20 cellular contexts compared by ENCODE assay signal in the genomic region with DNA sequence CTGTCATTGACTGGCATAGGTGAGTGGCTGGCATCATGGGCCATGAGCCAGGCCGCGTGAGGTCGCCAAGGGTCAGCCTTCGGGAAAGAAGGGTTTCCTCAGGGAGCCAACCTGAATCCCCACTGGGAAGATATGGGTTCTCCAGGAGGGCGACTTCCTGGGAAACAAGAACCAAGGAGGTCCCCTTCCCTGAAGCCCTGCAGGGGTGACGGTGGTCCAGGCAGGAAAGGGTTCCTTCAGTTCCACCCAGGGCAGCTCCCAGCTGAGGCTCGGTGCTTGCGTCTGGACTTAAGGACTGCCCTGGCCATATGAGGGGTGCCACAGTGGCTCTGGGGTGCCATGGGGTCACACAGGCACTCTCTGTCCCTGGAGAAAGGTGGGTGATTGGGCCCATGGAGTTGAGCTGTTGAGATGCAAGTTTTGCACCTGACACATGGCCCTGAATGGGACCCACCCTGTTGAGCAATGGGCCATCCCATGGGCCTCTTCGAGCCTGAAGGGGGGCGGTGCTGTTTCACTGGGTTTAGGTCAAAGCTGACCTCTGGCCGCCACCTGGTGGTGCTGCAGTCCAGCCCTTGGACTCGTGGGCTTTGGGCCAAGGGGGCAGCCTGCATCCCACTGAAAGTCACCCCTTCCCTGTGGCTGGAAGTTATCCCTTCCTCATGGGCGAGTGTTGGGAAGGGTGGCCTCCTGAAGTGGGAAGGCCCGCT.
DNase-seq lines count a peak whose midpoint lies in the region; ATAC-seq, FAIRE-seq and TF ChIP-seq lines count a peak whose summit lies in the region.
"Had no signal": no experiment of that assay in that cellular context is flagged by ENCODE, and none has a peak within 500 bp of the region (broad histone marks: within the 10 kb centered on the region; RNA-seq: fewer than 3 reads in every experiment).

No MANE protein-coding gene starts in this region.

- DNase-seq in H9 (peak; percentile 37), activated B cell treated with CpG ODN at 0.5 μM for 24 hours (peak; percentile 4), iPS DF 6.9 (ENCODE audit: low read depth, low spot score) (peak; percentile 2), pancreas (peak in 4 of 6 donors; percentile 8 to 34 (median 21)), H54 (ENCODE audit: insufficient read length, low spot score) (no peak), COR-L47 (lab: John Stamatoyannopoulos, UW) (no peak)
- no peak for DNase-seq in central memory CD4-positive, alpha-beta T cell
- DNase-seq: activated CD4-positive, alpha-beta T cell treated with anti-CD3 and anti-CD28 coated beads for 36 hours; amygdala; GF-D8; kidney glomerular epithelial cell; NCI-H1105 treated with DMSO at 0.1 percent for 48 hours; NCI-H226; NK-92 treated with Interleukin-12 subunit alpha and Interleukin-12 subunit beta, amount 100 ng/mL, for 24 hours; SHP77 had no signal

- H3K4me1 ChIP-seq in H9 (ENCODE audit: insufficient read depth, low read length) (no peaks in the 10 kb centered on the region), iPS DF 6.9 (ENCODE audit: control insufficient read depth, insufficient read depth, low read length) (no peaks in the 10 kb centered on the region), pancreas (no peaks in the 10 kb centered on the region)

- FAIRE-seq in pancreas (lab: Jason Lieb, UNC) = no peak
- FAIRE-seq in H54 (lab: Jason Lieb, UNC) = no peak
- FAIRE-seq: colon, D721Med had no signal

- no peak overlapping the region for H3K4ac ChIP-seq in H9 (ENCODE audit: low read depth, low read length)

- intact Hi-C loops in activated B cell treated with CpG ODN at 0.5 μM for 24 hours (cut with micrococcal nuclease) (no loop called here), pancreas (cut with DNase I) (no loop called here)

- H3K18ac ChIP-seq in H9 (ENCODE audit: insufficient read length, low read depth, low read length) = no peak overlapping the region

- H2BK5ac ChIP-seq in H9 (ENCODE audit: insufficient read length, low read length) = no peak overlapping the region

- TF ChIP-seq CTCF in H9 (conservative IDR thresholded peaks at IDR 0.05) (peak; percentile 47; the same call in 2 of the 3 replicates), activated B cell treated with CpG ODN at 0.5 μM for 24 hours (IDR thresholded peaks at IDR 0.05) (no peak), pancreas (IDR thresholded peaks at IDR 0.05) (no peak)

- no peak overlapping the region for H4K5ac ChIP-seq in H9 (ENCODE audit: insufficient read length, low read depth, low read length)

- POLR2A ChIA-PET in activated B cell treated with CpG ODN at 0.5 μM for 24 hours (lab: Charles Lee) = no interaction called here

- H2BK15ac ChIP-seq in H9 (ENCODE audit: low read depth, low read length) = no peak overlapping the region

- no peak overlapping the region for H3K56ac ChIP-seq in H9 (ENCODE audit: insufficient read length, low read depth, low read length)

- no peak overlapping the region for H2BK120ac ChIP-seq in H9 (ENCODE audit: low read depth, low read length, poor library complexity, severe bottlenecking)

- peaks cover 4% of the 10 kb centered on the region; the same call in 1 of the 2 replicates for H3K27me3 Mint-ChIP-seq in H9 (ENCODE audit: low read depth)
- no peaks in the 10 kb centered on the region for H3K27me3 Mint-ChIP-seq in activated B cell treated with CpG ODN at 0.5 μM for 24 hours
- H3K27me3 Mint-ChIP-seq: activated CD4-positive, alpha-beta T cell treated with anti-CD3 and anti-CD28 coated beads for 36 hours; IgD-negative memory B cell had no signal

- H3K36me3 ChIP-seq in iPS DF 6.9 (ENCODE audit: control insufficient read depth, insufficient read depth, low read length) (no peaks in the 10 kb centered on the region; the same call in 1 of the 2 replicates), pancreas (no peaks in the 10 kb centered on the region)

- no peak overlapping the region for H3K23ac ChIP-seq in H9 (ENCODE audit: insufficient read length, low read depth, low read length)

- H3K4me3 ChIP-seq in iPS DF 6.9 (ENCODE audit: low read length) = no peak overlapping the region
- H3K4me3 ChIP-seq in pancreas = no peak overlapping the region

- H3K9me3 ChIP-seq in H9 (ENCODE audit: control insufficient read depth, low read depth, low read length) (peaks cover 47% of the 10 kb centered on the region), iPS DF 6.9 (ENCODE audit: control insufficient read depth, insufficient read depth, low read length) (peaks cover 17% of the 10 kb centered on the region), pancreas (no peaks in the 10 kb centered on the region)

- H3K9me3 Mint-ChIP-seq in H9 = peaks cover 78 to 80% of the 10 kb centered on the region in 2 experiments
- peaks cover 7% of the 10 kb centered on the region for H3K9me3 Mint-ChIP-seq in activated B cell treated with CpG ODN at 0.5 μM for 24 hours

- H2AK5ac ChIP-seq in H9 (ENCODE audit: insufficient read length, low read length) = no peak overlapping the region

- no peak overlapping the region for H3K27ac Mint-ChIP-seq in H9
- H3K27ac Mint-ChIP-seq in activated B cell treated with CpG ODN at 0.5 μM for 24 hours = no peak overlapping the region
- H3K27ac Mint-ChIP-seq: activated CD4-positive, alpha-beta T cell treated with anti-CD3 and anti-CD28 coated beads for 36 hours; IgD-negative memory B cell had no signal

- H3K4me1 Mint-ChIP-seq in H9 = no peaks in the 10 kb centered on the region
- no peaks in the 10 kb centered on the region for H3K4me1 Mint-ChIP-seq in activated B cell treated with CpG ODN at 0.5 μM for 24 hours
- H3K4me1 Mint-ChIP-seq: activated CD4-positive, alpha-beta T cell treated with anti-CD3 and anti-CD28 coated beads for 36 hours; IgD-negative memory B cell had no signal

- no peak overlapping the region for H4K8ac ChIP-seq in H9 (replicated peaks; ENCODE audit: insufficient read length, low read depth, low read length)

- no peaks in the 10 kb centered on the region for H3K79me2 ChIP-seq in H9 (ENCODE audit: insufficient read depth, low read length)

- H3K23me2 ChIP-seq in H9 (ENCODE audit: insufficient read length, low read depth, low read length, poor library complexity, severe bottlenecking) = no peaks in the 10 kb centered on the region

- ATAC-seq in activated B cell treated with CpG ODN at 0.5 μM for 24 hours (ENCODE audit: low read depth) (no peak), pancreas (no peak), GM21737 (IDR thresholded peaks at IDR 0.05; ENCODE audit: unreplicated experiment) (no peak)
- ATAC-seq: activated CD4-positive, alpha-beta T cell treated with anti-CD3 and anti-CD28 coated beads for 36 hours had no signal

- H3K14ac ChIP-seq in H9 (ENCODE audit: insufficient read depth, low read length) = no peak overlapping the region

- CTCF ChIA-PET in activated B cell treated with CpG ODN at 0.5 μM for 24 hours (lab: Charles Lee) = no interaction called here

- no peak overlapping the region for H3K4me2 ChIP-seq in H9 (ENCODE audit: insufficient read depth, insufficient read length, low read length)

- H3K27ac ChIP-seq in H9 (ENCODE audit: insufficient read length, low read depth, low read length) = no peak overlapping the region
- no peak overlapping the region for H3K27ac ChIP-seq in iPS DF 6.9 (ENCODE audit: low read length)
- no peak overlapping the region for H3K27ac ChIP-seq in pancreas
- H3K27ac ChIP-seq: epithelial cell of prostate had no signal

- no peak overlapping the region for H2AFZ ChIP-seq in H9 (ENCODE audit: low read length)

- no peak overlapping the region for H2BK12ac ChIP-seq in H9 (ENCODE audit: insufficient read length, low read depth, low read length)

- no peaks in the 10 kb centered on the region for H4K20me1 ChIP-seq in H9 (ENCODE audit: control insufficient read depth, insufficient read depth, insufficient read length)

- no peak overlapping the region for H2BK20ac ChIP-seq in H9 (ENCODE audit: low read depth, low read length, poor library complexity, severe bottlenecking)

- H3K4me3 Mint-ChIP-seq in H9 (no peak overlapping the region), activated B cell treated with CpG ODN at 0.5 μM for 24 hours (no peak overlapping the region)
- H3K4me3 Mint-ChIP-seq: activated CD4-positive, alpha-beta T cell treated with anti-CD3 and anti-CD28 coated beads for 36 hours; IgD-negative memory B cell had no signal

- H3K27me3 ChIP-seq in H9 (ENCODE audit: insufficient read depth, low read length) (no peaks in the 10 kb centered on the region), iPS DF 6.9 (ENCODE audit: control insufficient read depth, insufficient read depth, low read length) (no peaks in the 10 kb centered on the region), pancreas (no peaks in the 10 kb centered on the region)

- H3K79me1 ChIP-seq in H9 (ENCODE audit: insufficient read depth, low read depth, low read length, poor library complexity, severe bottlenecking) = no peaks in the 10 kb centered on the region

- H3K36me3 Mint-ChIP-seq in H9 (ENCODE audit: insufficient read depth in 1 of 3, low read depth in 3 of 3) (peaks cover 0 to 4% (median 3%) of the 10 kb centered on the region in 3 experiments; a peak in 3 of 7 replicates), activated B cell treated with CpG ODN at 0.5 μM for 24 hours (ENCODE audit: low read depth) (no peaks in the 10 kb centered on the region)
- H3K36me3 Mint-ChIP-seq: IgD-negative memory B cell had no signal

- H3K9ac ChIP-seq in H9 (ENCODE audit: extremely low read depth, insufficient read length, low read length) = no peak overlapping the region

- no peak overlapping the region for H4K91ac ChIP-seq in H9 (ENCODE audit: insufficient read length, low read depth, low read length)

- no peak for TF ChIP-seq POLR2A in H54 (IDR thresholded peaks at IDR 0.05; ENCODE audit: low read depth, low read length)

- H3T11ph ChIP-seq in H9 (ENCODE audit: low read length) = no peak overlapping the region

- WGBS in H9 (ENCODE audit: extremely low coverage, insufficient read length, low lambda C conversion rate) = no CpG with 5 or more reads among the region's 14 CpGs
- no CpG with 5 or more reads among the region's 14 CpGs for WGBS in iPS DF 6.9 (ENCODE audit: insufficient coverage, insufficient read length)
- WGBS in pancreas, 2 donors = 76 to 82% methylated on average over 13 to 14 of the region's 14 CpGs

Comparison
In these comparisons a context has a peak if more than half of its experiments do, and no peak if none do; other contexts are left out.
1. DNase-seq: peak in H9 (single experiment), activated B cell treated with CpG ODN at 0.5 μM for 24 hours (single experiment), iPS DF 6.9 (single experiment) and pancreas (4 of 6); none in central memory CD4-positive, alpha-beta T cell (single experiment), H54 (single experiment) and COR-L47 (single experiment).